In genomic region chr2:10755621-10756020, GRCh38 we compare ENCODE assay signal across 1 cellular context.
TF ChIP-seq lines count a peak whose summit lies in the region.

No MANE protein-coding gene starts in this region.

TF ChIP-seq in IMR-90, 13 proteins besides CTCF, POLR2A, EP300 and RAD21 (continued from another document):
- TF ChIP-seq NFE2L2 (IDR thresholded peaks at IDR 0.05; ENCODE audit: low read depth, low read length) (no peak), BHLHE40 (IDR thresholded peaks at IDR 0.05; ENCODE audit: low read depth, low read length) (no peak), ELK1 (IDR thresholded peaks at IDR 0.05; ENCODE audit: borderline replicate concordance, low read depth, low read length) (no peak), MAZ (IDR thresholded peaks at IDR 0.05; ENCODE audit: borderline replicate concordance, low read depth, low read length) (no peak), MXI1 (IDR thresholded peaks at IDR 0.05; ENCODE audit: borderline replicate concordance, low read depth, low read length) (no peak), CHD1 (IDR thresholded peaks at IDR 0.05; ENCODE audit: low read depth, low read length) (no peak)
- TF ChIP-seq, protein P1, sequence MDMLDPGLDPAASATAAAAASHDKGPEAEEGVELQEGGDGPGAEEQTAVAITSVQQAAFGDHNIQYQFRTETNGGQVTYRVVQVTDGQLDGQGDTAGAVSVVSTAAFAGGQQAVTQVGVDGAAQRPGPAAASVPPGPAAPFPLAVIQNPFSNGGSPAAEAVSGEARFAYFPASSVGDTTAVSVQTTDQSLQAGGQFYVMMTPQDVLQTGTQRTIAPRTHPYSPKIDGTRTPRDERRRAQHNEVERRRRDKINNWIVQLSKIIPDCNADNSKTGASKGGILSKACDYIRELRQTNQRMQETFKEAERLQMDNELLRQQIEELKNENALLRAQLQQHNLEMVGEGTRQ (IDR thresholded peaks at IDR 0.05; ENCODE audit: low read depth, low read length), result no peak
